13 cellular contexts compared by ENCODE assay signal in genomic region chr12:89493650-89494302, GRCh38. TPM values are rescaled to one million over a fixed set of nuclear protein-coding genes. Genes with fewer than 3 reads are reported as not detected.
A peak's percentile ranks its signal among the peaks of the same experiment; 100 is the strongest.
DNase-seq lines count a peak whose midpoint lies in the region; ATAC-seq, FAIRE-seq and TF ChIP-seq lines count a peak whose summit lies in the region.
"Had no signal": no experiment of that assay in that cellular context is flagged by ENCODE, and none has a peak within 500 bp of the region (broad histone marks: within the 10 kb centered on the region; RNA-seq: fewer than 3 reads in every experiment).

No MANE protein-coding gene starts in this region.

- peaks cover 20% of the 10 kb centered on the region for H3K4me1 Mint-ChIP-seq in activated CD8-positive, alpha-beta memory T cell treated with anti-CD3 and anti-CD28 coated beads, Interleukin-2, amount 10 ng/mL, durations not matched to agents 7 days and 5 days
- H3K4me1 Mint-ChIP-seq in activated CD4-positive, alpha-beta memory T cell treated with anti-CD3 and anti-CD28 coated beads, Interleukin-2, amount 10 ng/mL, durations not matched to agents 7 days and 5 days, result peaks cover 30% of the 10 kb centered on the region
- H3K4me1 Mint-ChIP-seq in progenitor cell of endocrine pancreas (ENCODE audit: low read depth), result peaks cover 32% of the 10 kb centered on the region

- H3K4me1 ChIP-seq in small intestine (ENCODE audit: control insufficient read depth in 2 of 2, insufficient read depth in 1 of 2, low read depth in 1 of 2, low read length in 1 of 2), result peaks cover 0 to 5% of the 10 kb centered on the region in 2 donors

- H3K36me3 ChIP-seq in small intestine (ENCODE audit: control insufficient read depth in 2 of 2, insufficient read depth in 2 of 2, low read length in 2 of 2), result peaks cover 2 to 3% of the 10 kb centered on the region in 2 donors

- POLR2A ChIA-PET in activated CD4-positive, alpha-beta memory T cell treated with anti-CD3 and anti-CD28 coated beads, Interleukin-2, amount 10 ng/mL, durations not matched to agents 7 days and 5 days (lab: Charles Lee), result interaction anchor here (1.0 to 3.4 kb wide), 7 partner anchors 11 to 32 kb away, joined by 3 to 19 read pairs (median 6); partner anchors contain the start of genes GALNT4 and POC1B

- 63 to 77% (median 65%) methylated on average over 5 of the region's 5 CpGs for WGBS in small intestine, 3 donors

- H3K27ac Mint-ChIP-seq in activated CD8-positive, alpha-beta memory T cell treated with anti-CD3 and anti-CD28 coated beads, Interleukin-2, amount 10 ng/mL, durations not matched to agents 7 days and 5 days, result peak overlapping the region; percentile 35
- peak overlapping the region; percentile 92 for H3K27ac Mint-ChIP-seq in activated CD4-positive, alpha-beta memory T cell treated with anti-CD3 and anti-CD28 coated beads, Interleukin-2, amount 10 ng/mL, durations not matched to agents 7 days and 5 days
- H3K27ac Mint-ChIP-seq in progenitor cell of endocrine pancreas, result no peak overlapping the region

- no peaks in the 10 kb centered on the region for H3K9me3 Mint-ChIP-seq in activated CD8-positive, alpha-beta memory T cell treated with anti-CD3 and anti-CD28 coated beads, Interleukin-2, amount 10 ng/mL, durations not matched to agents 7 days and 5 days (ENCODE audit: low read depth)
- no peaks in the 10 kb centered on the region for H3K9me3 Mint-ChIP-seq in activated CD4-positive, alpha-beta memory T cell treated with anti-CD3 and anti-CD28 coated beads, Interleukin-2, amount 10 ng/mL, durations not matched to agents 7 days and 5 days
- H3K9me3 Mint-ChIP-seq in progenitor cell of endocrine pancreas (ENCODE audit: low read depth), result no peaks in the 10 kb centered on the region

- CTCF ChIA-PET in activated CD8-positive, alpha-beta memory T cell treated with anti-CD3 and anti-CD28 coated beads, Interleukin-2, amount 10 ng/mL, durations not matched to agents 7 days and 5 days (lab: Charles Lee), result interaction anchor here (1.2 to 3.1 kb wide), 4 partner anchors 10 to 32 kb away, joined by 3 to 13 read pairs (median 5); partner anchors contain the start of genes GALNT4 and POC1B
- CTCF ChIA-PET in activated CD4-positive, alpha-beta memory T cell treated with anti-CD3 and anti-CD28 coated beads, Interleukin-2, amount 10 ng/mL, durations not matched to agents 7 days and 5 days (lab: Charles Lee), result interaction anchor here (1.1 kb wide), 1 partner anchor 23 kb away, joined by 3 read pairs; no protein-coding TSS in a partner anchor

- FAIRE-seq in small intestine (lab: Jason Lieb, UNC), result no peak

- H3K4me3 ChIP-seq in small intestine (ENCODE audit: low read depth in 1 of 2, low read length in 2 of 2), result no peak overlapping the region
- H3K4me3 ChIP-seq: smooth muscle cell had no signal

- H3K27ac ChIP-seq in small intestine (ENCODE audit: low read depth in 1 of 2, low read length in 1 of 2), result peak overlapping the region in 1 of 2 donors; percentile 68

- no peak for ATAC-seq in activated CD8-positive, alpha-beta memory T cell treated with anti-CD3 and anti-CD28 coated beads, Interleukin-2, amount 10 ng/mL, durations not matched to agents 7 days and 5 days
- ATAC-seq in HG02884 (IDR thresholded peaks at IDR 0.05; ENCODE audit: unreplicated experiment) (peak; percentile 30), HG03442 (IDR thresholded peaks at IDR 0.05; ENCODE audit: unreplicated experiment) (no peak)
- ATAC-seq: HCT116 had no signal

- TF ChIP-seq CTCF in progenitor cell of endocrine pancreas (IDR thresholded peaks at IDR 0.05; ENCODE audit: unreplicated experiment), result no peak

- no peaks in the 10 kb centered on the region for H3K9me3 ChIP-seq in small intestine (ENCODE audit: control insufficient read depth, low read depth)

- H3K4me3 Mint-ChIP-seq in activated CD8-positive, alpha-beta memory T cell treated with anti-CD3 and anti-CD28 coated beads, Interleukin-2, amount 10 ng/mL, durations not matched to agents 7 days and 5 days, result no peak overlapping the region
- H3K4me3 Mint-ChIP-seq in activated CD4-positive, alpha-beta memory T cell treated with anti-CD3 and anti-CD28 coated beads, Interleukin-2, amount 10 ng/mL, durations not matched to agents 7 days and 5 days, result no peak overlapping the region
- H3K4me3 Mint-ChIP-seq in progenitor cell of endocrine pancreas (ENCODE audit: low read depth), result no peak overlapping the region

- no peak for DNase-seq in activated CD8-positive, alpha-beta memory T cell treated with anti-CD3 and anti-CD28 coated beads, Interleukin-2, amount 10 ng/mL, durations not matched to agents 7 days and 5 days
- DNase-seq in activated CD8-positive, alpha-beta memory T cell treated with anti-CD3 and anti-CD28 coated beads for 24 hours, result no peak
- no peak for DNase-seq in activated CD4-positive, alpha-beta memory T cell treated with anti-CD3 and anti-CD28 coated beads, Interleukin-2, amount 10 ng/mL, durations not matched to agents 7 days and 5 days
- DNase-seq in small intestine, result peak; percentile 40
- no peak for DNase-seq in progenitor cell of endocrine pancreas (ENCODE audit: low spot score, unreplicated experiment)
- no peak for DNase-seq in nucleus accumbens (lab: John Stamatoyannopoulos, UW)
- DNase-seq: NCI-H2029, NCI-H526 treated with DMSO at 0.1 percent for 48 hours, T-helper 9 cell had no signal

- H3K27me3 ChIP-seq in small intestine (ENCODE audit: control insufficient read depth in 2 of 2, insufficient read depth in 2 of 2, low read length in 2 of 2), result no peaks in the 10 kb centered on the region

- peaks cover 48% of the 10 kb centered on the region for H3K36me3 Mint-ChIP-seq in activated CD8-positive, alpha-beta memory T cell treated with anti-CD3 and anti-CD28 coated beads, Interleukin-2, amount 10 ng/mL, durations not matched to agents 7 days and 5 days
- H3K36me3 Mint-ChIP-seq in activated CD4-positive, alpha-beta memory T cell treated with anti-CD3 and anti-CD28 coated beads, Interleukin-2, amount 10 ng/mL, durations not matched to agents 7 days and 5 days (ENCODE audit: low read depth), result peaks cover 55% of the 10 kb centered on the region
- peaks cover 23% of the 10 kb centered on the region for H3K36me3 Mint-ChIP-seq in progenitor cell of endocrine pancreas (ENCODE audit: insufficient read depth)

- H3K27me3 Mint-ChIP-seq in activated CD8-positive, alpha-beta memory T cell treated with anti-CD3 and anti-CD28 coated beads, Interleukin-2, amount 10 ng/mL, durations not matched to agents 7 days and 5 days, result no peaks in the 10 kb centered on the region
- H3K27me3 Mint-ChIP-seq in activated CD4-positive, alpha-beta memory T cell treated with anti-CD3 and anti-CD28 coated beads, Interleukin-2, amount 10 ng/mL, durations not matched to agents 7 days and 5 days, result no peaks in the 10 kb centered on the region
- no peaks in the 10 kb centered on the region for H3K27me3 Mint-ChIP-seq in progenitor cell of endocrine pancreas

RNA-seq across cellular contexts. Expression of gene GALNT4, which starts 30.8 kb away (rescaled TPM):
- 10 to 100 TPM; 16.5 to 17.5 TPM for total RNA-seq in activated CD8-positive, alpha-beta memory T cell treated with anti-CD3 and anti-CD28 coated beads, Interleukin-2, amount 10 ng/mL, durations not matched to agents 7 days and 5 days
- 10 to 100 TPM; 21.5 to 23.3 TPM for total RNA-seq in activated CD4-positive, alpha-beta memory T cell treated with anti-CD3 and anti-CD28 coated beads, Interleukin-2, amount 10 ng/mL, durations not matched to agents 7 days and 5 days
- 10 to 100 TPM in 1 of 3 donors, 1 to 10 TPM in 2; 3.2 to 16.1 (median 5.8) TPM for polyA plus RNA-seq in small intestine
- total RNA-seq in progenitor cell of endocrine pancreas, result 25.7 and 27.9 TPM in 2 replicates

RNA-seq across cellular contexts. Expression of gene POC1B, which starts 32.1 kb away (rescaled TPM):
- 10 to 100 TPM; 52.2 to 58.8 TPM for total RNA-seq in activated CD8-positive, alpha-beta memory T cell treated with anti-CD3 and anti-CD28 coated beads, Interleukin-2, amount 10 ng/mL, durations not matched to agents 7 days and 5 days
- total RNA-seq in activated CD4-positive, alpha-beta memory T cell treated with anti-CD3 and anti-CD28 coated beads, Interleukin-2, amount 10 ng/mL, durations not matched to agents 7 days and 5 days, result 10 to 100 TPM; 56.8 to 58.6 TPM
- 10 to 100 TPM; 14.1 to 17.0 (median 15.7) TPM for polyA plus RNA-seq in small intestine
- total RNA-seq in progenitor cell of endocrine pancreas, result 32.0 and 34.4 TPM in 2 replicates
